13 cellular contexts compared by ENCODE assay signal in genomic region chr4:104868942-104869341, GRCh38.
A peak's percentile ranks its signal among the peaks of the same experiment; 100 is the strongest.
DNase-seq lines count a peak whose midpoint lies in the region; ATAC-seq, FAIRE-seq and TF ChIP-seq lines count a peak whose summit lies in the region.
"Had no signal": no experiment of that assay in that cellular context is flagged by ENCODE, and none has a peak within 500 bp of the region (broad histone marks: within the 10 kb centered on the region; RNA-seq: fewer than 3 reads in every experiment).

No MANE protein-coding gene starts in this region.

- no peak for TF ChIP-seq POLR2A in GM12891 (IDR thresholded peaks at IDR 0.05; ENCODE audit: low read depth, low read length)

- H3K4me1 Mint-ChIP-seq in chondrocyte (ENCODE audit: low read depth): no peaks in the 10 kb centered on the region
- H3K4me1 Mint-ChIP-seq in effector memory CD8-positive, alpha-beta T cell (ENCODE audit: low read depth in 2 of 2): no peaks in the 10 kb centered on the region

- DNase-seq in GM12891 (ENCODE audit: insufficient read length, low spot score) (peak; percentile 6), COLO829 (ENCODE audit: low spot score) (no peak), chondrocyte (ENCODE audit: low spot score) (no peak), Right ventricle myocardium superior (no peak)
- DNase-seq in effector memory CD8-positive, alpha-beta T cell: no peak
- DNase-seq: activated CD8-positive, alpha-beta memory T cell treated with anti-CD3 and anti-CD28 coated beads for 24 hours; head of caudate nucleus; HFFc6; mammary epithelial cell; transverse colon had no signal

- TF ChIP-seq CTCF in chondrocyte (IDR thresholded peaks at IDR 0.05): no peak

- intact Hi-C loops in Right ventricle myocardium superior (cut with DNase I): no loop called here

- H3K27ac Mint-ChIP-seq in chondrocyte (ENCODE audit: unreplicated experiment): no peak overlapping the region
- H3K27ac Mint-ChIP-seq in effector memory CD8-positive, alpha-beta T cell: no peak overlapping the region
- H3K27ac Mint-ChIP-seq: HFFc6 had no signal

- no peaks in the 10 kb centered on the region for H3K36me3 Mint-ChIP-seq in chondrocyte (ENCODE audit: low read depth)
- H3K36me3 Mint-ChIP-seq in effector memory CD8-positive, alpha-beta T cell (ENCODE audit: insufficient read depth): no peaks in the 10 kb centered on the region

- no peaks in the 10 kb centered on the region for H3K9me3 Mint-ChIP-seq in chondrocyte (ENCODE audit: low read depth)
- no peaks in the 10 kb centered on the region for H3K9me3 Mint-ChIP-seq in effector memory CD8-positive, alpha-beta T cell
- H3K9me3 Mint-ChIP-seq: HFFc6 had no signal

- H3K4me3 Mint-ChIP-seq in chondrocyte (ENCODE audit: unreplicated experiment): no peak overlapping the region
- H3K4me3 Mint-ChIP-seq in effector memory CD8-positive, alpha-beta T cell: no peak overlapping the region
- H3K4me3 Mint-ChIP-seq: HFFc6 had no signal

- peak; percentile 87 for ATAC-seq in GM19372 (IDR thresholded peaks at IDR 0.05; ENCODE audit: low read depth, unreplicated experiment)
- ATAC-seq in HG02759 (IDR thresholded peaks at IDR 0.05; ENCODE audit: unreplicated experiment): peak; percentile 93
- peak; percentile 97 for ATAC-seq in HG03439 (IDR thresholded peaks at IDR 0.05; ENCODE audit: unreplicated experiment)
- no peak for ATAC-seq in effector memory CD8-positive, alpha-beta T cell (replicated peaks)
- ATAC-seq in Right ventricle myocardium superior (ENCODE audit: poor library complexity): no peak

- FAIRE-seq in GM12891 (lab: Jason Lieb, UNC): peak; percentile 82

- H3K27me3 Mint-ChIP-seq in chondrocyte (ENCODE audit: low read depth): peaks cover 26% of the 10 kb centered on the region
- H3K27me3 Mint-ChIP-seq in effector memory CD8-positive, alpha-beta T cell: peaks cover 0 to 12% of the 10 kb centered on the region in 2 donors

TF ChIP-seq in GM12891, 5 proteins besides CTCF, POLR2A, EP300 and RAD21:
- TF ChIP-seq PAX5 (IDR thresholded peaks at IDR 0.05; ENCODE audit: insufficient read depth, low read length, severe bottlenecking) (peak; percentile 3), TAF1 (IDR thresholded peaks at IDR 0.05; ENCODE audit: low read depth, low read length) (no peak), POU2F2 (IDR thresholded peaks at IDR 0.05; ENCODE audit: low read depth, low read length) (no peak), SPI1 (IDR thresholded peaks at IDR 0.05; ENCODE audit: low read depth, low read length) (peak; percentile 92), POLR2AphosphoS5 (IDR thresholded peaks at IDR 0.05; ENCODE audit: low read depth, low read length) (no peak)
TF ChIP-seq in GM12891: peak in this region for 2.

Comparison
In these comparisons a context has a peak if more than half of its experiments do, and no peak if none do; other contexts are left out.
1. ATAC-seq: peak in GM19372 (single experiment), HG02759 (single experiment) and HG03439 (single experiment); none in effector memory CD8-positive, alpha-beta T cell (single experiment) and Right ventricle myocardium superior (single experiment).